29 cellular contexts compared by ENCODE assay signal in the genomic region with DNA sequence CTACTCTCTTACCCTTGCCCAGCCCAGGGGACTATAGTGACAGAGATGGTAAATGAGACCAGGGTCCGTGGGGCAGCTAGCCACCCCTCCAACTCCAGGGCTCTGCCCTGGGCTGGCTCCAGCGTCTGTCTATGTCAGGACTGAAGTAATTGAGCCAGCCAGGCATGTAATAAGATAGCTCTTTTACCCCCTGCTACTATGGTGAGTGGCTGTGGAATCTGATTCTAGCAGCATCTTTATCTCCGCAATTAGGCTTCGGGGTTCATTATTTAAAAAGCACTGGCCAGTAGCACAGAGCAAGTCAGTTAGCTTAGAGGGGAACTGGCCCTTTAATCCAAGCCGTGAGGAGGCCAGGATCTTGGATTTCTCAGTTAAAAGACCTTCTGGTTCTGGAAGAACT.
"Had no signal": no experiment of that assay in that cellular context is flagged by ENCODE, and none has a peak within 500 bp of the region (broad histone marks: within the 10 kb centered on the region; RNA-seq: fewer than 3 reads in every experiment).

No MANE protein-coding gene starts in this region.

- H3K27me3 ChIP-seq: ascending aorta, body of pancreas, Peyer's patch had no signal

- H3K9me3 ChIP-seq: ascending aorta, body of pancreas, Peyer's patch had no signal

- H3K27me3 Mint-ChIP-seq: activated B cell treated with CpG ODN at 0.5 μM for 24 hours; activated CD4-positive, alpha-beta memory T cell treated with anti-CD3 and anti-CD28 coated beads for 36 hours; activated naive CD8-positive, alpha-beta T cell treated with anti-CD3 and anti-CD28 coated beads, Interleukin-2, amount 50 U/mL, for 24 hours had no signal

- H3K36me3 Mint-ChIP-seq: activated CD4-positive, alpha-beta memory T cell treated with anti-CD3 and anti-CD28 coated beads for 36 hours; activated naive CD4-positive, alpha-beta T cell treated with anti-CD3 and anti-CD28 coated beads, Interleukin-2, amount 50 U/mL, for 72 hours; T-cell had no signal

- H3K4me3 Mint-ChIP-seq: activated B cell treated with CpG ODN at 0.5 μM for 24 hours; activated CD4-positive, alpha-beta memory T cell treated with anti-CD3 and anti-CD28 coated beads for 36 hours; activated CD4-positive, alpha-beta T cell treated with anti-CD3 and anti-CD28 coated beads, Interleukin-2, amount 10 ng/mL, durations not matched to agents 7 days and 5 days; activated naive CD8-positive, alpha-beta T cell treated with anti-CD3 and anti-CD28 coated beads, Interleukin-2, amount 50 U/mL, for 24 hours; activated T-cell treated with anti-CD3 and anti-CD28 coated beads, Interleukin-2, amount 50 U/mL, for 4 hours; T-cell had no signal

- H3K4me3 ChIP-seq: ascending aorta, body of pancreas, coronary artery, Peyer's patch, SK-N-MC had no signal

- H3K27ac ChIP-seq: ascending aorta, body of pancreas, coronary artery, KMS-11, Peyer's patch, SK-N-MC had no signal

- H3K27ac Mint-ChIP-seq: activated B cell treated with CpG ODN at 0.5 μM for 24 hours; activated CD4-positive, alpha-beta memory T cell treated with anti-CD3 and anti-CD28 coated beads for 36 hours; activated CD4-positive, alpha-beta T cell treated with anti-CD3 and anti-CD28 coated beads, Interleukin-2, amount 10 ng/mL, durations not matched to agents 7 days and 5 days; activated naive CD4-positive, alpha-beta T cell treated with anti-CD3 and anti-CD28 coated beads, Interleukin-2, amount 50 U/mL, for 72 hours; activated naive CD8-positive, alpha-beta T cell treated with anti-CD3 and anti-CD28 coated beads, Interleukin-2, amount 50 U/mL, for 24 hours; T-cell had no signal

- H3K4me1 ChIP-seq: ascending aorta, body of pancreas, Peyer's patch had no signal

- DNase-seq: activated B cell treated with CpG ODN at 0.5 μM for 24 hours; activated CD4-positive, alpha-beta memory T cell treated with anti-CD3 and anti-CD28 coated beads for 36 hours; activated CD4-positive, alpha-beta T cell treated with anti-CD3 and anti-CD28 coated beads for 1 hour; activated CD4-positive, alpha-beta T cell treated with anti-CD3 and anti-CD28 coated beads, Interleukin-2, amount 10 ng/mL, durations not matched to agents 7 days and 5 days; activated CD8-positive, alpha-beta memory T cell treated with anti-CD3 and anti-CD28 coated beads for 24 hours; activated effector memory CD4-positive, alpha-beta T cell treated with anti-CD3 and anti-CD28 coated beads, Interleukin-2, amount 50 U/mL, for 16 hours; activated naive CD4-positive, alpha-beta T cell treated with Interleukin-2 at 50 U/mL for 16 hours; activated naive CD8-positive, alpha-beta T cell treated with anti-CD3 and anti-CD28 coated beads, Interleukin-2, amount 50 U/mL, for 24 hours; activated T-cell treated with anti-CD3 and anti-CD28 coated beads, Interleukin-2, amount 50 U/mL, for 4 hours; amniotic stem cell; body of pancreas; central memory CD4-positive, alpha-beta T cell; NCI-H1092; NCI-H1436; NCI-H1930; NCI-H510A treated with DMSO at 0.1 percent for 48 hours; NCI-H774; NK-92 treated with Interleukin-12 subunit alpha and Interleukin-12 subunit beta, amount 100 ng/mL, for 24 hours; OCI-M1; Peyer's patch; SIG-M5; T-cell; T-helper 2 cell; T1000 had no signal

- ATAC-seq: activated naive CD4-positive, alpha-beta T cell treated with anti-CD3 and anti-CD28 coated beads, Interleukin-2, amount 50 U/mL, for 72 hours; activated naive CD8-positive, alpha-beta T cell treated with anti-CD3 and anti-CD28 coated beads, Interleukin-2, amount 50 U/mL, for 24 hours; activated T-cell treated with anti-CD3 and anti-CD28 coated beads, Interleukin-2, amount 50 U/mL, for 4 hours; body of pancreas; T-cell had no signal

- H3K36me3 ChIP-seq: ascending aorta, Peyer's patch had no signal

- H3K4me1 Mint-ChIP-seq: activated B cell treated with CpG ODN at 0.5 μM for 24 hours had no signal

- H3K9me3 Mint-ChIP-seq: activated CD4-positive, alpha-beta memory T cell treated with anti-CD3 and anti-CD28 coated beads for 36 hours; activated CD4-positive, alpha-beta T cell treated with anti-CD3 and anti-CD28 coated beads, Interleukin-2, amount 10 ng/mL, durations not matched to agents 7 days and 5 days; activated naive CD8-positive, alpha-beta T cell treated with anti-CD3 and anti-CD28 coated beads, Interleukin-2, amount 50 U/mL, for 24 hours; activated T-cell treated with anti-CD3 and anti-CD28 coated beads, Interleukin-2, amount 50 U/mL, for 4 hours; T-cell had no signal
